In genomic region chr10:87503892-87504291, GRCh38 we compare ENCODE assay signal across 8 cellular contexts. TPM values are rescaled to one million over a fixed set of nuclear protein-coding genes. Genes with fewer than 3 reads are reported as not detected.
DNase-seq lines count a peak whose midpoint lies in the region; ATAC-seq, FAIRE-seq and TF ChIP-seq lines count a peak whose summit lies in the region.

No MANE protein-coding gene starts in this region.

- TF ChIP-seq POLR2A in K562 (conservative IDR thresholded peaks at IDR 0.05): no peak

- H4K20me1 ChIP-seq in K562 (replicated peaks; ENCODE audit: control insufficient read depth, insufficient read depth, low read length): no peaks in the 10 kb centered on the region

- H3K4ac ChIP-seq in mesenchymal stem cell (ENCODE audit: low read depth in 1 of 2, low read length in 2 of 2): no peak overlapping the region

- no peaks in the 10 kb centered on the region for H3K9me1 ChIP-seq in K562 (ENCODE audit: control insufficient read depth, insufficient read depth, low read length)

- H2BK5ac ChIP-seq in mesenchymal stem cell (ENCODE audit: low read depth, low read length, poor library complexity, severe bottlenecking): no peak overlapping the region

- DNase-seq in right atrium auricular region (ENCODE audit: low spot score): no peak
- no peak for DNase-seq in Right ventricle myocardium inferior (ENCODE audit: missing footprints)
- DNase-seq in K562 (ENCODE audit: extremely low read depth in 1 of 4, low spot score in 3 of 4): peak in 1 of 4 experiments; percentile 34
- no peak for DNase-seq in mesenchymal stem cell
- DNase-seq in glomerular visceral epithelial cell (ENCODE audit: extremely low spot score): no peak
- DNase-seq in GM10248 (ENCODE audit: extremely low spot score): no peak
- no peak for DNase-seq in NCI-H345 (lab: John Stamatoyannopoulos, UW)

- POLR2A ChIA-PET in K562 (lab: Yijun Ruan, JAX) (interaction anchor here (0.9 kb wide), 1 partner anchor 15 kb away, joined by 4 read pairs; no protein-coding TSS in a partner anchor), GM10248 (lab: Yijun Ruan, JAX) (no interaction called here)

- in situ Hi-C loops in K562 (cut with MboI): loop anchor here (25.0 kb wide), 1 partner anchor 92 kb away; no protein-coding TSS in a partner anchor

- H2AK5ac ChIP-seq in mesenchymal stem cell (ENCODE audit: low read length, severe bottlenecking): no peak overlapping the region

- H4K91ac ChIP-seq in mesenchymal stem cell (ENCODE audit: low read length): no peak overlapping the region

- CTCF ChIA-PET in K562 (lab: Yijun Ruan, JAX; ENCODE audit: low intra/inter-chr PET ratio): no interaction called here
- CTCF ChIA-PET in GM10248 (lab: Yijun Ruan, JAX): interaction anchor here (1.4 to 2.2 kb wide), 6 partner anchors 10 to 34 kb away, joined by 4 to 9 read pairs (median 7); no protein-coding TSS in a partner anchor

- peak overlapping the region; percentile 89 for H3K4me2 ChIP-seq in K562 (ENCODE audit: insufficient read depth, low read length)
- peak overlapping the region; percentile 96 for H3K4me2 ChIP-seq in mesenchymal stem cell (ENCODE audit: low read length, poor library complexity, severe bottlenecking)

- no peak for FAIRE-seq in K562 (lab: Jason Lieb, UNC)

- H3K4me1 ChIP-seq in right atrium auricular region (peaks cover 0 to 14% of the 10 kb centered on the region in 2 donors), K562 (replicated peaks in 1 of 2; ENCODE audit: control insufficient read depth in 2 of 2, insufficient read depth in 2 of 2, low read length in 2 of 2) (peaks cover 9 to 11% of the 10 kb centered on the region in 2 experiments; a peak in 4 of 5 replicates), mesenchymal stem cell (ENCODE audit: control insufficient read depth, insufficient read depth, low read depth, low read length) (no peaks in the 10 kb centered on the region)

- intact Hi-C loops in Right ventricle myocardium inferior (cut with DNase I) (no loop called here), K562 (cut with micrococcal nuclease) (loop anchor here (10.0 kb wide), 1 partner anchor 159 kb away; no protein-coding TSS in a partner anchor)

- peaks cover 6% of the 10 kb centered on the region for H3K79me1 ChIP-seq in mesenchymal stem cell (replicated peaks; ENCODE audit: low read length, poor library complexity, severe bottlenecking)

- TF ChIP-seq RAD21 in K562 (CRISPR knock-in tag; conservative IDR thresholded peaks at IDR 0.05 in 1 of 2, IDR thresholded peaks at IDR 0.05 in 1 of 2): no peak

- H3K36me3 ChIP-seq in right atrium auricular region: no peaks in the 10 kb centered on the region
- H3K36me3 ChIP-seq in K562 (ENCODE audit: control insufficient read depth, insufficient read depth, low read length): peaks cover 12% of the 10 kb centered on the region; the same call in 2 of the 3 replicates
- peaks cover 0 to 2% of the 10 kb centered on the region in 2 experiments for H3K36me3 ChIP-seq in mesenchymal stem cell (ENCODE audit: control insufficient read depth in 1 of 2, insufficient read depth in 2 of 2, low read depth in 1 of 2, low read length in 2 of 2)

- TF ChIP-seq CTCF in right atrium auricular region (IDR thresholded peaks at IDR 0.05) (no peak), K562 (IDR thresholded peaks at IDR 0.05 in 2 of 3, conservative IDR thresholded peaks at IDR 0.05 in 1 of 3; ENCODE audit: insufficient read depth in 2 of 3, low read depth in 1 of 3, low read length in 3 of 3) (no peak), GM10248 (IDR thresholded peaks at IDR 0.05; ENCODE audit: control extremely low read depth, extremely low read depth, low read depth, missing control alignments) (no peak)

- peak overlapping the region in 1 of 2 donors; percentile 96 for H3K4me3 ChIP-seq in right atrium auricular region
- H3K4me3 ChIP-seq in K562: peak overlapping the region; percentile 87
- peak overlapping the region in 1 of 2 experiments; percentile 97 for H3K4me3 ChIP-seq in mesenchymal stem cell (ENCODE audit: insufficient read depth in 1 of 2, low read depth in 1 of 2, low read length in 2 of 2)

- TF ChIP-seq EP300 in K562 (IDR thresholded peaks at IDR 0.05; ENCODE audit: low read length): no peak

- H3K79me2 ChIP-seq in K562 (ENCODE audit: control insufficient read depth, insufficient read depth, low read length): peaks cover 73% of the 10 kb centered on the region

- H3K23ac ChIP-seq in mesenchymal stem cell (ENCODE audit: low read length in 2 of 2): no peak overlapping the region

- WGBS in K562 (ENCODE audit: insufficient coverage, low coverage, missing lambda C conversion rate): 1% methylated on average over 6 of the region's 6 CpGs
- 90% methylated on average over 6 of the region's 6 CpGs for WGBS in mesenchymal stem cell

- H3K27me3 ChIP-seq in right atrium auricular region: no peaks in the 10 kb centered on the region
- no peaks in the 10 kb centered on the region for H3K27me3 ChIP-seq in K562 (ENCODE audit: control insufficient read depth in 2 of 2, insufficient read depth in 2 of 2, low read length in 2 of 2)
- no peaks in the 10 kb centered on the region for H3K27me3 ChIP-seq in mesenchymal stem cell (ENCODE audit: control insufficient read depth in 1 of 2, insufficient read depth in 1 of 2, low read length in 2 of 2)

- H2BK15ac ChIP-seq in mesenchymal stem cell (ENCODE audit: low read depth, poor library complexity, severe bottlenecking): no peak overlapping the region

- no peak overlapping the region for H2BK12ac ChIP-seq in mesenchymal stem cell (ENCODE audit: low read length in 2 of 2)

- H3K27ac ChIP-seq in right atrium auricular region: peak overlapping the region; percentile 86 to 87
- peak overlapping the region; percentile 82 for H3K27ac ChIP-seq in K562 (ENCODE audit: extremely low read depth, low read depth, low read length)
- no peak overlapping the region for H3K27ac ChIP-seq in mesenchymal stem cell (ENCODE audit: low read length, poor library complexity, severe bottlenecking)

- no peak overlapping the region for H3K14ac ChIP-seq in mesenchymal stem cell (ENCODE audit: low read length in 2 of 2)

- H3K9me3 ChIP-seq in right atrium auricular region (no peaks in the 10 kb centered on the region), K562 (replicated peaks; ENCODE audit: control insufficient read depth, insufficient read depth, low read depth, low read length) (no peaks in the 10 kb centered on the region), mesenchymal stem cell (ENCODE audit: control insufficient read depth, low read length) (no peaks in the 10 kb centered on the region)

- H2AFZ ChIP-seq in K562 (ENCODE audit: low read depth, low read length): no peak overlapping the region
- H2AFZ ChIP-seq in mesenchymal stem cell (ENCODE audit: low read depth, low read length): no peak overlapping the region

- H2BK120ac ChIP-seq in mesenchymal stem cell (ENCODE audit: low read depth, low read length): no peak overlapping the region

- H4K8ac ChIP-seq in mesenchymal stem cell (ENCODE audit: low read length): no peak overlapping the region

- BruUV-seq in K562 (replicated peaks; lab: Mats Ljungman, UMichigan): no TSS peak

- H3K9ac ChIP-seq in K562 (ENCODE audit: insufficient read depth in 1 of 2, low read depth in 2 of 2, low read length in 2 of 2): peak overlapping the region; percentile 79 to 92; a peak in 3 of 4 replicates
- H3K9ac ChIP-seq in mesenchymal stem cell (ENCODE audit: low read length): peak overlapping the region; percentile 94

- no peak overlapping the region for H3K18ac ChIP-seq in mesenchymal stem cell (ENCODE audit: low read depth in 1 of 2, low read length in 2 of 2)

- no peak for ATAC-seq in Right ventricle myocardium inferior
- peak; percentile 4 for ATAC-seq in K562
- no peak for ATAC-seq in HG03439 (IDR thresholded peaks at IDR 0.05; ENCODE audit: unreplicated experiment)

TF ChIP-seq in K562, 482 proteins besides CTCF, POLR2A, EP300 and RAD21:
- no peak for TF ChIP-seq ZNF668 (CRISPR knock-in tag; IDR thresholded peaks at IDR 0.05)
- TF ChIP-seq FOXM1 (IDR thresholded peaks at IDR 0.05; ENCODE audit: low read depth): 0 out of 2 replicates have a peak, but pooled peaks have one; percentile 43
- TF ChIP-seq FOXM1 (CRISPR knock-in tag; IDR thresholded peaks at IDR 0.05; ENCODE audit: low read depth): no peak
- 0 out of 2 replicates have a peak, but pooled peaks have one; percentile 23 for TF ChIP-seq BACH1 (tag; IDR thresholded peaks at IDR 0.05)
- TF ChIP-seq MCM5 (IDR thresholded peaks at IDR 0.05; ENCODE audit: low read depth): no peak
- no peak for TF ChIP-seq CEBPG (CRISPR knock-in tag; IDR thresholded peaks at IDR 0.05)
- peak in 1 of 2 experiments; percentile 44; a peak in 2 of 4 replicates for TF ChIP-seq CEBPG (tag; conservative IDR thresholded peaks at IDR 0.05 in 1 of 2, IDR thresholded peaks at IDR 0.05 in 1 of 2)

RNA-seq across cellular contexts. Expression of gene MINPP1, which starts 0.8 kb away (rescaled TPM):
- total RNA-seq in right atrium auricular region (10 to 100 TPM in 1 of 2 donors, 1 to 10 TPM in 1; 9.9 to 10.6 TPM), Right ventricle myocardium inferior (5.2 TPM), K562 (2014; rRNA removed) (27.2 and 29.5 TPM in 2 replicates), K562 (2014; rRNA removed; fragmentation: Illumina TruSeq; extraction: Trizol) (33.9 and 39.9 TPM in 2 replicates), K562 (2015; rRNA removed; fragmentation: Illumina TruSeq; extraction: Trizol) (23.1 and 23.3 TPM in 2 replicates), K562 (2021) (41.4 and 44.5 TPM in 2 replicates)
- total RNA-seq in K562 (2011; cell fraction: chromatin; rRNA removed; ENCODE audit: low replicate concordance): 12.4 and 26.5 TPM in 2 replicates
- 26.6 and 27.0 TPM in 2 replicates for total RNA-seq in K562 (2011; cell fraction: nucleolus; rRNA removed)
- total RNA-seq in K562 (2011; cell fraction: nucleoplasm; rRNA removed): 24.2 and 28.8 TPM in 2 replicates
- polyA plus RNA-seq in K562 (2011; rRNA removed) (8.5 and 12.6 TPM in 2 replicates), K562 (2014; fragmentation: Illumina TruSeq; extraction: Trizol) (35.4 and 36.2 TPM in 2 replicates), K562 (2014; fragmentation: Nextera tagmentation; extraction: Ambion mirVana) (10 to 100 TPM; 11.5 to 12.0 TPM), K562 (2014; rRNA removed) (22.7 and 27.1 TPM in 2 replicates)
- polyA plus RNA-seq in K562 (2011; cell fraction: cytosol; rRNA removed): 3.6 and 13.7 TPM in 2 replicates
- polyA plus RNA-seq in K562 (2011; cell fraction: nucleus; rRNA removed): 3.9 and 7.8 TPM in 2 replicates
- polyA plus RNA-seq in K562 (2012): 29.9 and 32.9 TPM in 2 replicates
- 7.9 and 10.2 TPM in 2 replicates for polyA minus RNA-seq in K562 (2011; rRNA and poly(A)+ RNA removed)
- 6.0 and 8.0 TPM in 2 replicates for polyA minus RNA-seq in K562 (2011; cell fraction: cytosol; rRNA and poly(A)+ RNA removed)
- polyA minus RNA-seq in K562 (2011; cell fraction: nucleus; rRNA and poly(A)+ RNA removed): 11.7 and 14.5 TPM in 2 replicates
- 28.8 TPM for polyA plus RNA-seq in mesenchymal stem cell (2013, experiment 1 of 2)
- 34.2 TPM for polyA plus RNA-seq in mesenchymal stem cell (2013, experiment 2 of 2)
